ENCODE assay signal across 16 cellular contexts in genomic region chr12:75976913-75977312, GRCh38. TPM values are rescaled to one million over a fixed set of nuclear protein-coding genes. Genes with fewer than 3 reads are reported as not detected.
DNase-seq lines count a peak whose midpoint lies in the region; ATAC-seq, FAIRE-seq and TF ChIP-seq lines count a peak whose summit lies in the region.
"Had no signal": no experiment of that assay in that cellular context is flagged by ENCODE, and none has a peak within 500 bp of the region (broad histone marks: within the 10 kb centered on the region; RNA-seq: fewer than 3 reads in every experiment).

No MANE protein-coding gene starts in this region.

- TF ChIP-seq CTCF in A549 (IDR thresholded peaks at IDR 0.05), result no peak
- no peak for TF ChIP-seq CTCF in MCF 10A (IDR thresholded peaks at IDR 0.05; ENCODE audit: unreplicated experiment)

- H3K4me3 Mint-ChIP-seq in MCF 10A (ENCODE audit: unreplicated experiment), result no peak overlapping the region
- H3K4me3 Mint-ChIP-seq in natural killer cell treated with Interleukin-12 subunit alpha and Interleukin-12 subunit beta and Interleukin-15 and Interleukin-18, amount 100 ng/mL, for 72 hours, result peak overlapping the region; percentile 88
- H3K4me3 Mint-ChIP-seq: H9, IgD-negative memory B cell had no signal

- H3K27ac Mint-ChIP-seq in MCF 10A (ENCODE audit: low read depth, unreplicated experiment), result peak overlapping the region; percentile 81
- peak overlapping the region; percentile 91 to 96 for H3K27ac Mint-ChIP-seq in natural killer cell treated with Interleukin-12 subunit alpha and Interleukin-12 subunit beta and Interleukin-15 and Interleukin-18, amount 100 ng/mL, for 72 hours

- no TSS peak for BruUV-seq in MCF 10A (replicated peaks; lab: Mats Ljungman, UMichigan)

- CTCF ChIA-PET in A549 (lab: Yijun Ruan, JAX) (interaction anchor here (0.9 kb wide), 1 partner anchor 449 kb away, joined by 3 read pairs; no protein-coding TSS in a partner anchor), MCF 10A (lab: Yijun Ruan, JAX) (no interaction called here)

- no peak overlapping the region for H3K4me3 ChIP-seq in A549

- no peaks in the 10 kb centered on the region for H3K9me3 Mint-ChIP-seq in MCF 10A (ENCODE audit: unreplicated experiment)
- H3K9me3 Mint-ChIP-seq in natural killer cell treated with Interleukin-12 subunit alpha and Interleukin-12 subunit beta and Interleukin-15 and Interleukin-18, amount 100 ng/mL, for 72 hours, result peaks cover 4% of the 10 kb centered on the region
- H3K9me3 Mint-ChIP-seq: H9, IgD-negative memory B cell had no signal

- intact Hi-C loops in MCF 10A (cut with micrococcal nuclease) (loop anchor here (5.0 kb wide), 1 partner anchor 355 kb away; no protein-coding TSS in a partner anchor), left colon (cut with DNase I, micrococcal nuclease) (no loop called here)

- DNase-seq in A549 (ENCODE audit: low read depth in 1 of 2, low spot score in 1 of 2) (no peak), EH (ENCODE audit: low read depth) (peak; percentile 7), MCF 10A (ENCODE audit: unreplicated experiment) (no peak), globus pallidus (ENCODE audit: low spot score) (no peak), ecto neural progenitor cell (ENCODE audit: low spot score) (no peak), left colon (no peak)
- DNase-seq in natural killer cell treated with Interleukin-12 subunit alpha and Interleukin-12 subunit beta and Interleukin-15 and Interleukin-18, amount 100 ng/mL, for 72 hours (ENCODE audit: low spot score), result no peak
- DNase-seq: activated CD8-positive, alpha-beta memory T cell treated with anti-CD3 and anti-CD28 coated beads, Interleukin-2, amount 50 U/mL, for 4 hours; caudate nucleus; H9; islet precursor cell; NCI-H187; occipital lobe; T-helper 9 cell had no signal

- peak overlapping the region; percentile 96 to 98 for H3K27ac ChIP-seq in A549

- TF ChIP-seq RAD21 in A549 (conservative IDR thresholded peaks at IDR 0.05 in 1 of 2, IDR thresholded peaks at IDR 0.05 in 1 of 2), result no peak

- no peak for FAIRE-seq in A549 (lab: Jason Lieb, UNC)

- no peak for TF ChIP-seq POLR2A in A549 (IDR thresholded peaks at IDR 0.05; ENCODE audit: low read length)

- WGBS in A549 (ENCODE audit: missing lambda C conversion rate), result 69% methylated on average over 3 of the region's 3 CpGs

- peaks cover 64% of the 10 kb centered on the region for H3K4me1 ChIP-seq in A549

- no peaks in the 10 kb centered on the region for H3K9me3 ChIP-seq in A549

- POLR2A ChIA-PET in A549 (lab: Yijun Ruan, JAX) (interaction anchor here (1.3 to 2.1 kb wide), 2 partner anchors 13 to 54 kb away, joined by 7 to 16 read pairs; partner anchors contain the start of gene PHLDA1), MCF 10A (lab: Yijun Ruan, JAX) (interaction anchor here (1.1 to 4.8 kb wide), 6 partner anchors 8 to 352 kb away, joined by 3 to 59 read pairs (median 8); partner anchors contain the start of gene PHLDA1)

- ATAC-seq in A549 (no peak), GM21825 (IDR thresholded peaks at IDR 0.05; ENCODE audit: unreplicated experiment) (no peak), left colon (no peak)
- ATAC-seq in natural killer cell treated with Interleukin-12 subunit alpha and Interleukin-12 subunit beta and Interleukin-15 and Interleukin-18, amount 100 ng/mL, for 72 hours, result no peak

- no peaks in the 10 kb centered on the region for H3K27me3 Mint-ChIP-seq in MCF 10A (ENCODE audit: insufficient read depth, unreplicated experiment)
- H3K27me3 Mint-ChIP-seq in natural killer cell treated with Interleukin-12 subunit alpha and Interleukin-12 subunit beta and Interleukin-15 and Interleukin-18, amount 100 ng/mL, for 72 hours, result no peaks in the 10 kb centered on the region
- H3K27me3 Mint-ChIP-seq: IgD-negative memory B cell had no signal

- H3K4me1 Mint-ChIP-seq in MCF 10A (ENCODE audit: insufficient read depth, unreplicated experiment), result peaks cover 31% of the 10 kb centered on the region
- peaks cover 45 to 64% of the 10 kb centered on the region in 2 donors for H3K4me1 Mint-ChIP-seq in natural killer cell treated with Interleukin-12 subunit alpha and Interleukin-12 subunit beta and Interleukin-15 and Interleukin-18, amount 100 ng/mL, for 72 hours (ENCODE audit: low read depth in 2 of 2)

- peak overlapping the region; percentile 82 for H3K4me2 ChIP-seq in A549

- no peak for TF ChIP-seq EP300 in A549 (IDR thresholded peaks at IDR 0.05)

- H3K36me3 Mint-ChIP-seq in MCF 10A (ENCODE audit: insufficient read depth, unreplicated experiment), result no peaks in the 10 kb centered on the region
- H3K36me3 Mint-ChIP-seq in natural killer cell treated with Interleukin-12 subunit alpha and Interleukin-12 subunit beta and Interleukin-15 and Interleukin-18, amount 100 ng/mL, for 72 hours, result peaks cover 4% of the 10 kb centered on the region
- H3K36me3 Mint-ChIP-seq: IgD-negative memory B cell had no signal

TF ChIP-seq in A549, 52 proteins besides CTCF, POLR2A, EP300 and RAD21:
- TF ChIP-seq CEBPB (IDR thresholded peaks at IDR 0.05), result 0 out of 4 replicates have a peak, but pooled peaks of 1 of the 2 experiments have one; percentile 15
- TF ChIP-seq FOXS1 (CRISPR knock-in tag; IDR thresholded peaks at IDR 0.05), result peak; percentile 34; the same call in 1 of the 2 replicates
- TF ChIP-seq, protein P1, sequence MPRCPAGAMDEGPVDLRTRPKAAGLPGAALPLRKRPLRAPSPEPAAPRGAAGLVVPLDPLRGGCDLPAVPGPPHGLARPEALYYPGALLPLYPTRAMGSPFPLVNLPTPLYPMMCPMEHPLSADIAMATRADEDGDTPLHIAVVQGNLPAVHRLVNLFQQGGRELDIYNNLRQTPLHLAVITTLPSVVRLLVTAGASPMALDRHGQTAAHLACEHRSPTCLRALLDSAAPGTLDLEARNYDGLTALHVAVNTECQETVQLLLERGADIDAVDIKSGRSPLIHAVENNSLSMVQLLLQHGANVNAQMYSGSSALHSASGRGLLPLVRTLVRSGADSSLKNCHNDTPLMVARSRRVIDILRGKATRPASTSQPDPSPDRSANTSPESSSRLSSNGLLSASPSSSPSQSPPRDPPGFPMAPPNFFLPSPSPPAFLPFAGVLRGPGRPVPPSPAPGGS (IDR thresholded peaks at IDR 0.05), result no peak
- 0 out of 2 replicates have a peak, but pooled peaks have one; percentile 12 for TF ChIP-seq FOSB (CRISPR knock-in tag; IDR thresholded peaks at IDR 0.05)

RNA-seq across cellular contexts. Expression of gene PHLDA1, which starts 54.7 kb away (rescaled TPM):
- 54.1 and 71.6 TPM in 2 replicates for polyA plus RNA-seq in A549 (2011; rRNA removed)
- 34.1 and 42.4 TPM in 2 replicates for polyA plus RNA-seq in A549 (2012; cell fraction: cytosol; rRNA removed)
- polyA plus RNA-seq in A549 (2012; cell fraction: nucleus; rRNA removed), result 42.2 and 45.0 TPM in 2 replicates
- 32.7 to 43.1 TPM (median 39.3 TPM) in 3 replicates for polyA plus RNA-seq in A549 (2017; fragmentation: RNase III; extraction: RNeasy Plus Mini Kit Qiagen cat#74134 plus additional on column Dnase treatment)
- 44.3 and 53.0 TPM in 2 replicates for polyA minus RNA-seq in A549 (2011; rRNA and poly(A)+ RNA removed)
- 183 and 203 TPM in 2 replicates for total RNA-seq in MCF 10A (2022)
- 100 to 1,000 TPM in 1 of 2 donors, 10 to 100 TPM in 1; 62.0 to 153 TPM for total RNA-seq in natural killer cell treated with Interleukin-12 subunit alpha and Interleukin-12 subunit beta and Interleukin-15 and Interleukin-18, amount 100 ng/mL, for 72 hours
- total RNA-seq in left colon, result 1 to 10 TPM; 4.9 to 5.8 TPM

Comparison
In these comparisons a context has a peak if more than half of its experiments do, and no peak if none do; other contexts are left out.
1. RNA of gene PHLDA1, which starts 54.7 kb away (total RNA-seq): 183 to 203 TPM in MCF 10A and 62.0 to 153 TPM in natural killer cell treated with Interleukin-12 subunit alpha and Interleukin-12 subunit beta and Interleukin-15 and Interleukin-18, amount 100 ng/mL, for 72 hours; 4.9 to 5.8 TPM in left colon; every median in the first group is over 4 times any median in the second.